25 cellular contexts compared by ENCODE assay signal in genomic region chr6:2827112-2827511, GRCh38.
"Had no signal": no experiment of that assay in that cellular context is flagged by ENCODE, and none has a peak within 500 bp of the region (broad histone marks: within the 10 kb centered on the region; RNA-seq: fewer than 3 reads in every experiment).

No MANE protein-coding gene starts in this region.

- DNase-seq: activated CD4-positive, alpha-beta T cell treated with anti-CD3 and anti-CD28 coated beads for 48 hours; activated CD4-positive, alpha-beta T cell treated with anti-CD3 and anti-CD28 coated beads, Interleukin-2, amount 50 U/mL, for 48 hours; activated CD8-positive, alpha-beta memory T cell treated with anti-CD3 and anti-CD28 coated beads, Interleukin-2, amount 10 ng/mL, durations not matched to agents 7 days and 5 days; activated gamma-delta T cell; activated naive CD4-positive, alpha-beta T cell treated with anti-CD3 and anti-CD28 coated beads for 36 hours; activated T-cell treated with anti-CD3 and anti-CD28 coated beads, Interleukin-2, amount 50 U/mL, for 4 hours; amygdala; brain microvascular endothelial cell; cerebellar nuclear complex; MV-4-11; NCI-H1092 treated with DMSO at 0.1 percent for 48 hours; NCI-H1417 treated with DMSO at 0.1 percent for 48 hours; NCI-H1694; NCI-H2029; NCI-H2107; NCI-H2171 treated with DMSO at 0.1 percent for 48 hours; NCI-H226; NCI-H526; NCI-H774; RPMI8226; SHP77 treated with DMSO at 0.1 percent for 48 hours had no signal

- H3K27ac ChIP-seq: brain microvascular endothelial cell, cardiac muscle cell, KMS-11 had no signal

- H3K27me3 ChIP-seq: brain microvascular endothelial cell, cardiac muscle cell had no signal

- H3K36me3 ChIP-seq: brain microvascular endothelial cell, cardiac muscle cell had no signal

- ATAC-seq: activated CD4-positive, CD25-positive, alpha-beta regulatory T cell treated with anti-CD3 and anti-CD28 coated beads, Interleukin-2, amount 50 U/mL, for 24 hours; activated CD8-positive, alpha-beta memory T cell treated with anti-CD3 and anti-CD28 coated beads, Interleukin-2, amount 10 ng/mL, durations not matched to agents 7 days and 5 days; activated T-cell treated with anti-CD3 and anti-CD28 coated beads, Interleukin-2, amount 50 U/mL, for 4 hours; Panc1 had no signal

- H3K4me3 ChIP-seq: cardiac muscle cell had no signal
